Comparison of ENCODE assay signal across 8 cellular contexts in genomic region chr13:21139374-21139773, GRCh38. TPM values are rescaled to one million over a fixed set of nuclear protein-coding genes. Genes with fewer than 3 reads are reported as not detected.
DNase-seq lines count a peak whose midpoint lies in the region; ATAC-seq, FAIRE-seq and TF ChIP-seq lines count a peak whose summit lies in the region.

No MANE protein-coding gene starts in this region.

- H3K4me1 Mint-ChIP-seq in activated CD4-positive, alpha-beta T cell treated with anti-CD3 and anti-CD28 coated beads, Interleukin-2, amount 10 ng/mL, durations not matched to agents 24 days and 14 days, result peaks cover 25% of the 10 kb centered on the region
- H3K4me1 Mint-ChIP-seq in activated T-helper 1 cell treated with anti-CD3 and anti-CD28 coated beads, Interleukin-12 subunit alpha, Interleukin-12 subunit beta, Interleukin-2, Interleukin-4 antibody, amounts not matched to agents 30 ng/mL and 10 ng/mL and 1 ng/mL, durations not matched to agents 14 hours and 24 hours and 36 hours (ENCODE audit: low read depth), result peaks cover 29% of the 10 kb centered on the region

- H3K9me3 ChIP-seq in kidney (ENCODE audit: control insufficient read depth in 1 of 2, low read length in 2 of 2) (no peaks in the 10 kb centered on the region), suprapubic skin (no peaks in the 10 kb centered on the region)

- H3K4me3 Mint-ChIP-seq in activated CD4-positive, alpha-beta T cell treated with anti-CD3 and anti-CD28 coated beads, Interleukin-2, amount 10 ng/mL, durations not matched to agents 24 days and 14 days, result peak overlapping the region; percentile 96
- peak overlapping the region; percentile 99 for H3K4me3 Mint-ChIP-seq in activated T-helper 1 cell treated with anti-CD3 and anti-CD28 coated beads, Interleukin-12 subunit alpha, Interleukin-12 subunit beta, Interleukin-2, Interleukin-4 antibody, amounts not matched to agents 30 ng/mL and 10 ng/mL and 1 ng/mL, durations not matched to agents 14 hours and 24 hours and 36 hours

- H3K27ac ChIP-seq in kidney (ENCODE audit: low read depth in 2 of 2, low read length in 2 of 2) (no peak overlapping the region), suprapubic skin (no peak overlapping the region)

- WGBS in suprapubic skin, result 91% methylated on average over 12 of the region's 12 CpGs

- ATAC-seq in GM18498 (IDR thresholded peaks at IDR 0.05; ENCODE audit: unreplicated experiment), result no peak

- TF ChIP-seq CTCF in kidney (IDR thresholded peaks at IDR 0.05; ENCODE audit: borderline replicate concordance, extremely low read depth, insufficient read depth) (no peak), suprapubic skin (IDR thresholded peaks at IDR 0.05) (no peak), GM13976 (IDR thresholded peaks at IDR 0.05; ENCODE audit: borderline replicate concordance, control extremely low read depth, extremely low read depth, insufficient read depth, missing control alignments) (no peak)

- H3K27ac Mint-ChIP-seq in activated CD4-positive, alpha-beta T cell treated with anti-CD3 and anti-CD28 coated beads, Interleukin-2, amount 10 ng/mL, durations not matched to agents 24 days and 14 days, result peak overlapping the region; percentile 96
- H3K27ac Mint-ChIP-seq in activated T-helper 1 cell treated with anti-CD3 and anti-CD28 coated beads, Interleukin-12 subunit alpha, Interleukin-12 subunit beta, Interleukin-2, Interleukin-4 antibody, amounts not matched to agents 30 ng/mL and 10 ng/mL and 1 ng/mL, durations not matched to agents 14 hours and 24 hours and 36 hours, result peak overlapping the region; percentile 99

- H3K9me3 Mint-ChIP-seq in activated CD4-positive, alpha-beta T cell treated with anti-CD3 and anti-CD28 coated beads, Interleukin-2, amount 10 ng/mL, durations not matched to agents 24 days and 14 days, result peaks cover 3% of the 10 kb centered on the region
- H3K9me3 Mint-ChIP-seq in activated T-helper 1 cell treated with anti-CD3 and anti-CD28 coated beads, Interleukin-12 subunit alpha, Interleukin-12 subunit beta, Interleukin-2, Interleukin-4 antibody, amounts not matched to agents 30 ng/mL and 10 ng/mL and 1 ng/mL, durations not matched to agents 14 hours and 24 hours and 36 hours, result no peaks in the 10 kb centered on the region

- peaks cover 11 to 13% of the 10 kb centered on the region in 2 donors for H3K4me1 ChIP-seq in kidney (ENCODE audit: control insufficient read depth in 1 of 2, insufficient read depth in 1 of 2, low read depth in 1 of 2, low read length in 2 of 2)
- H3K4me1 ChIP-seq in suprapubic skin, result peaks cover 29% of the 10 kb centered on the region

- H3K36me3 ChIP-seq in kidney (ENCODE audit: control insufficient read depth in 1 of 2, insufficient read depth in 2 of 2, low read length in 2 of 2) (no peaks in the 10 kb centered on the region), suprapubic skin (peaks cover 5% of the 10 kb centered on the region)

- no peak for DNase-seq in activated CD4-positive, alpha-beta T cell treated with anti-CD3 and anti-CD28 coated beads, Interleukin-2, amount 10 ng/mL, durations not matched to agents 24 days and 14 days
- DNase-seq in activated CD4-positive, alpha-beta T cell treated with anti-CD3 and anti-CD28 coated beads for 1 hour, result no peak
- no peak for DNase-seq in activated T-helper 1 cell treated with anti-CD3 and anti-CD28 coated beads, Interleukin-12 subunit alpha, Interleukin-12 subunit beta, Interleukin-2, Interleukin-4 antibody, amounts not matched to agents 30 ng/mL and 10 ng/mL and 1 ng/mL, durations not matched to agents 14 hours and 24 hours and 36 hours (ENCODE audit: low spot score)
- DNase-seq in kidney (no peak), suprapubic skin (ENCODE audit: low spot score in 2 of 2) (no peak), GM13976 (ENCODE audit: low spot score) (no peak)
- DNase-seq in stimulated activated CD4-positive, alpha-beta T cell treated with anti-CD3 and anti-CD28 coated beads, Interleukin-2, amount 100 ng/mL, for 48 hours, result no peak

- no peak for TF ChIP-seq EP300 in suprapubic skin (IDR thresholded peaks at IDR 0.05)

- no peak for TF ChIP-seq POLR2A in suprapubic skin (IDR thresholded peaks at IDR 0.05)

- peaks cover 25% of the 10 kb centered on the region for H3K36me3 Mint-ChIP-seq in activated CD4-positive, alpha-beta T cell treated with anti-CD3 and anti-CD28 coated beads, Interleukin-2, amount 10 ng/mL, durations not matched to agents 24 days and 14 days (ENCODE audit: low read depth)
- peaks cover 22% of the 10 kb centered on the region for H3K36me3 Mint-ChIP-seq in activated T-helper 1 cell treated with anti-CD3 and anti-CD28 coated beads, Interleukin-12 subunit alpha, Interleukin-12 subunit beta, Interleukin-2, Interleukin-4 antibody, amounts not matched to agents 30 ng/mL and 10 ng/mL and 1 ng/mL, durations not matched to agents 14 hours and 24 hours and 36 hours (ENCODE audit: low read depth)

- no peaks in the 10 kb centered on the region for H3K27me3 ChIP-seq in suprapubic skin

- peaks cover 14% of the 10 kb centered on the region for H3K27me3 Mint-ChIP-seq in activated CD4-positive, alpha-beta T cell treated with anti-CD3 and anti-CD28 coated beads, Interleukin-2, amount 10 ng/mL, durations not matched to agents 24 days and 14 days
- H3K27me3 Mint-ChIP-seq in activated T-helper 1 cell treated with anti-CD3 and anti-CD28 coated beads, Interleukin-12 subunit alpha, Interleukin-12 subunit beta, Interleukin-2, Interleukin-4 antibody, amounts not matched to agents 30 ng/mL and 10 ng/mL and 1 ng/mL, durations not matched to agents 14 hours and 24 hours and 36 hours (ENCODE audit: insufficient read depth), result peaks cover 10% of the 10 kb centered on the region

- FAIRE-seq in kidney (lab: Jason Lieb, UNC), result no peak

- H3K4me3 ChIP-seq in kidney (ENCODE audit: low read length in 2 of 2) (peak overlapping the region; percentile 91 to 93), suprapubic skin (peak overlapping the region; percentile 69)

- intact Hi-C loops in activated CD4-positive, alpha-beta T cell treated with anti-CD3 and anti-CD28 coated beads, Interleukin-2, amount 10 ng/mL, durations not matched to agents 24 days and 14 days (cut with micrococcal nuclease), result no loop called here
- intact Hi-C loops in activated T-helper 1 cell treated with anti-CD3 and anti-CD28 coated beads, Interleukin-12 subunit alpha, Interleukin-12 subunit beta, Interleukin-2, Interleukin-4 antibody, amounts not matched to agents 30 ng/mL and 10 ng/mL and 1 ng/mL, durations not matched to agents 14 hours and 24 hours and 36 hours (cut with micrococcal nuclease), result no loop called here
- intact Hi-C loops in kidney (cut with DNase I), result no loop called here

- H3K9ac ChIP-seq in kidney (ENCODE audit: low read length in 2 of 2), result peak overlapping the region in 1 of 2 donors; percentile 93

- in situ Hi-C loops in GM13976 (cut with MboI; ENCODE audit: low sequenced_read_pairs, unreplicated experiment), result no loop called here

RNA-seq across cellular contexts. Expression of gene SAP18, which starts 0.5 kb away (rescaled TPM):
- 253 and 254 TPM in 2 replicates for total RNA-seq in activated CD4-positive, alpha-beta T cell treated with anti-CD3 and anti-CD28 coated beads, Interleukin-2, amount 10 ng/mL, durations not matched to agents 24 days and 14 days
- 265 and 280 TPM in 2 replicates for total RNA-seq in activated T-helper 1 cell treated with anti-CD3 and anti-CD28 coated beads, Interleukin-12 subunit alpha, Interleukin-12 subunit beta, Interleukin-2, Interleukin-4 antibody, amounts not matched to agents 30 ng/mL and 10 ng/mL and 1 ng/mL, durations not matched to agents 14 hours and 24 hours and 36 hours
- 186 TPM for total RNA-seq in kidney
- polyA plus RNA-seq in kidney (ENCODE audit: insufficient read depth, low read depth, low replicate concordance), result 349 TPM
- total RNA-seq in suprapubic skin, result 100 to 1,000 TPM in 1 of 4 donors, 10 to 100 TPM in 3; 41.1 to 111 (median 62.6) TPM

RNA-seq across cellular contexts. Expression of gene SKA3, which starts 37.0 kb away (rescaled TPM):
- 35.6 and 39.6 TPM in 2 replicates for total RNA-seq in activated CD4-positive, alpha-beta T cell treated with anti-CD3 and anti-CD28 coated beads, Interleukin-2, amount 10 ng/mL, durations not matched to agents 24 days and 14 days
- 29.4 and 32.4 TPM in 2 replicates for total RNA-seq in activated T-helper 1 cell treated with anti-CD3 and anti-CD28 coated beads, Interleukin-12 subunit alpha, Interleukin-12 subunit beta, Interleukin-2, Interleukin-4 antibody, amounts not matched to agents 30 ng/mL and 10 ng/mL and 1 ng/mL, durations not matched to agents 14 hours and 24 hours and 36 hours
- total RNA-seq in kidney, result 1.9 TPM
- polyA plus RNA-seq in kidney (ENCODE audit: insufficient read depth, low read depth, low replicate concordance), result 0.47 TPM
- 1 to 10 TPM in 3 of 4 donors, under 1 TPM in 1; 0.95 to 3.0 (median 2.2) TPM for total RNA-seq in suprapubic skin

RNA-seq across cellular contexts. Expression of gene MRPL57, which starts 37.1 kb away (rescaled TPM):
- total RNA-seq in activated CD4-positive, alpha-beta T cell treated with anti-CD3 and anti-CD28 coated beads, Interleukin-2, amount 10 ng/mL, durations not matched to agents 24 days and 14 days, result 32.7 and 33.0 TPM in 2 replicates
- 31.4 and 33.3 TPM in 2 replicates for total RNA-seq in activated T-helper 1 cell treated with anti-CD3 and anti-CD28 coated beads, Interleukin-12 subunit alpha, Interleukin-12 subunit beta, Interleukin-2, Interleukin-4 antibody, amounts not matched to agents 30 ng/mL and 10 ng/mL and 1 ng/mL, durations not matched to agents 14 hours and 24 hours and 36 hours
- 18.3 TPM for total RNA-seq in kidney
- polyA plus RNA-seq in kidney (ENCODE audit: insufficient read depth, low read depth, low replicate concordance), result 47.1 TPM
- 10 to 100 TPM; 17.0 to 29.1 (median 24.6) TPM for total RNA-seq in suprapubic skin
